ENCODE assay signal across 1 cellular context in genomic region chr15:41283653-41284424, GRCh38.
TF ChIP-seq lines count a peak whose summit lies in the region.

No MANE protein-coding gene starts in this region.

TF ChIP-seq in HepG2, 621 proteins besides CTCF, POLR2A, EP300 and RAD21 (continued from another document and continues in another):
- TF ChIP-seq ZNF512B (CRISPR knock-in tag; IDR thresholded peaks at IDR 0.05; ENCODE audit: borderline replicate concordance) (no peak), ZFP91 (CRISPR knock-in tag; IDR thresholded peaks at IDR 0.05; ENCODE audit: borderline replicate concordance) (peak; percentile 66; the same call in 1 of the 2 replicates), HBP1 (CRISPR knock-in tag; IDR thresholded peaks at IDR 0.05; ENCODE audit: low read depth) (no peak), NPAS2 (CRISPR knock-in tag; IDR thresholded peaks at IDR 0.05; ENCODE audit: borderline replicate concordance) (no peak), ZNF350 (CRISPR knock-in tag; IDR thresholded peaks at IDR 0.05; ENCODE audit: borderline replicate concordance, low read depth) (peak; percentile 72; the same call in 1 of the 2 replicates), ZSCAN31 (CRISPR knock-in tag; IDR thresholded peaks at IDR 0.05; ENCODE audit: low read depth) (no peak; the same call in 1 of the 2 replicates), NFYC (CRISPR knock-in tag; IDR thresholded peaks at IDR 0.05) (peak; percentile 100), NFIC (IDR thresholded peaks at IDR 0.05; ENCODE audit: low read length) (no peak), TCF7L2 (IDR thresholded peaks at IDR 0.05; ENCODE audit: low read depth, low read length) (no peak), ZNF180 (CRISPR knock-in tag; IDR thresholded peaks at IDR 0.05; ENCODE audit: borderline replicate concordance, low read depth) (no peak), ZC3H13 (CRISPR knock-in tag; IDR thresholded peaks at IDR 0.05) (no peak; the same call in 1 of the 2 replicates), MED1 (CRISPR knock-in tag; IDR thresholded peaks at IDR 0.05) (peak; percentile 70), MEIS1 (CRISPR knock-in tag; IDR thresholded peaks at IDR 0.05; ENCODE audit: borderline replicate concordance) (no peak), KAT2B (IDR thresholded peaks at IDR 0.05; ENCODE audit: borderline replicate concordance, low read depth, low read length) (no peak), AHDC1 (CRISPR knock-in tag; IDR thresholded peaks at IDR 0.05; ENCODE audit: borderline replicate concordance) (no peak), ZNF136 (CRISPR knock-in tag; IDR thresholded peaks at IDR 0.05; ENCODE audit: low read depth) (no peak), ZNF484 (CRISPR knock-in tag; IDR thresholded peaks at IDR 0.05; ENCODE audit: borderline replicate concordance, low read depth) (no peak), SMARCE1 (IDR thresholded peaks at IDR 0.05; ENCODE audit: borderline replicate concordance) (no peak), ATAD3A (CRISPR knock-in tag; IDR thresholded peaks at IDR 0.05) (no peak), CENPT (CRISPR knock-in tag; IDR thresholded peaks at IDR 0.05; ENCODE audit: low read depth) (no peak), ZNF446 (CRISPR knock-in tag; IDR thresholded peaks at IDR 0.05) (no peak), RAD51 (IDR thresholded peaks at IDR 0.05; ENCODE audit: borderline replicate concordance) (peak; percentile 64), PAF1 (CRISPR knock-in tag; IDR thresholded peaks at IDR 0.05) (no peak), ZBTB7B (CRISPR knock-in tag; IDR thresholded peaks at IDR 0.05) (peak; percentile 46; the same call in 1 of the 2 replicates), ZNF703 (CRISPR knock-in tag; IDR thresholded peaks at IDR 0.05; ENCODE audit: borderline replicate concordance) (0 out of 2 replicates have a peak, but pooled peaks have one; percentile 51), YY1 (IDR thresholded peaks at IDR 0.05; ENCODE audit: insufficient read depth, insufficient replicate concordance, low read depth, low read length) (peak; percentile 95), TFAP4 (IDR thresholded peaks at IDR 0.05; ENCODE audit: borderline replicate concordance, low read depth) (no peak), RXRB (CRISPR knock-in tag; IDR thresholded peaks at IDR 0.05; ENCODE audit: borderline replicate concordance) (peak; percentile 7; the same call in 1 of the 2 replicates), PREB (CRISPR knock-in tag; IDR thresholded peaks at IDR 0.05) (no peak), AKAP8 (CRISPR knock-in tag; IDR thresholded peaks at IDR 0.05) (peak; percentile 27; the same call in 1 of the 2 replicates), ZFP37 (CRISPR knock-in tag; IDR thresholded peaks at IDR 0.05; ENCODE audit: borderline replicate concordance) (no peak), ARID5B (CRISPR knock-in tag; IDR thresholded peaks at IDR 0.05) (peak; percentile 32; the same call in 1 of the 2 replicates), GABPA (IDR thresholded peaks at IDR 0.05; ENCODE audit: low read depth, low read length) (no peak), GABPA (CRISPR knock-in tag; IDR thresholded peaks at IDR 0.05; ENCODE audit: low read depth) (no peak), ZBTB10 (CRISPR knock-in tag; IDR thresholded peaks at IDR 0.05; ENCODE audit: borderline replicate concordance) (0 out of 2 replicates have a peak, but pooled peaks have one; percentile 16), KDM5B (CRISPR knock-in tag; IDR thresholded peaks at IDR 0.05; ENCODE audit: borderline replicate concordance) (peak; percentile 86; the same call in 1 of the 2 replicates), SP140L (CRISPR knock-in tag; IDR thresholded peaks at IDR 0.05; ENCODE audit: borderline replicate concordance) (no peak), KLF13 (CRISPR knock-in tag; IDR thresholded peaks at IDR 0.05) (peak; percentile 85; the same call in 1 of the 2 replicates)
